In genomic region chr2:61125798-61126197, GRCh38 we compare ENCODE assay signal across 18 cellular contexts. TPM values are rescaled to one million over a fixed set of nuclear protein-coding genes. Genes with fewer than 3 reads are reported as not detected.
DNase-seq lines count a peak whose midpoint lies in the region; ATAC-seq and TF ChIP-seq lines count a peak whose summit lies in the region.
"Had no signal": no experiment of that assay in that cellular context is flagged by ENCODE, and none has a peak within 500 bp of the region (broad histone marks: within the 10 kb centered on the region; RNA-seq: fewer than 3 reads in every experiment).

No MANE protein-coding gene starts in this region.

- DNase-seq in DMS79 treated with DMSO at 0.1 percent for 48 hours (lab: John Stamatoyannopoulos, UW) = peak; percentile 33
- no peak for DNase-seq in MM.1S
- DNase-seq in lower lobe of right lung = no peak
- no peak for DNase-seq in upper lobe of right lung
- DNase-seq in NCI-H1694 (lab: John Stamatoyannopoulos, UW) = no peak
- no peak for DNase-seq in foreskin fibroblast
- DNase-seq: ACHN; AML-193; Caco-2; CD4-positive, alpha-beta T cell; GF-D8; GOT3; H7; HFFc6 had no signal

- no peaks in the 10 kb centered on the region for H3K9me2 ChIP-seq in MM.1S (replicated peaks; ENCODE audit: insufficient read depth, low read length)

- H3K4me1 ChIP-seq in MM.1S (ENCODE audit: low read length) (peaks cover 18% of the 10 kb centered on the region), lower lobe of right lung (no peaks in the 10 kb centered on the region), upper lobe of right lung (no peaks in the 10 kb centered on the region)
- H3K4me1 ChIP-seq: Caco-2 had no signal

- no peaks in the 10 kb centered on the region for H4K20me1 ChIP-seq in MM.1S (ENCODE audit: insufficient read depth, low read length)

- peak overlapping the region; percentile 42 for H3K9ac ChIP-seq in MM.1S (ENCODE audit: low read length)

- no peaks in the 10 kb centered on the region for H3K27me3 ChIP-seq in MM.1S (replicated peaks; ENCODE audit: insufficient read depth, low read length)
- H3K27me3 ChIP-seq in lower lobe of right lung (ENCODE audit: low read depth) = no peaks in the 10 kb centered on the region
- H3K27me3 ChIP-seq in upper lobe of right lung = no peaks in the 10 kb centered on the region

- no peak overlapping the region; the same call in 1 of the 2 replicates for H3K4me3 ChIP-seq in MM.1S (ENCODE audit: low read length)
- H3K4me3 ChIP-seq in lower lobe of right lung = no peak overlapping the region
- no peak overlapping the region for H3K4me3 ChIP-seq in upper lobe of right lung
- no peak overlapping the region for H3K4me3 ChIP-seq in foreskin fibroblast (ENCODE audit: low read depth in 1 of 2, low read length in 2 of 2)

- H3K27ac ChIP-seq in MM.1S (ENCODE audit: low read length) = peak overlapping the region; percentile 82
- H3K27ac ChIP-seq in lower lobe of right lung = no peak overlapping the region
- H3K27ac ChIP-seq in upper lobe of right lung = no peak overlapping the region
- H3K27ac ChIP-seq: C4-2B, HL-60 had no signal

- H3K9me3 ChIP-seq in MM.1S (replicated peaks; ENCODE audit: insufficient read depth, low read length) (no peaks in the 10 kb centered on the region), lower lobe of right lung (peaks cover 4% of the 10 kb centered on the region), upper lobe of right lung (no peaks in the 10 kb centered on the region)
- H3K9me3 ChIP-seq: Caco-2 had no signal

- H3K79me2 ChIP-seq in MM.1S (ENCODE audit: low read length) = no peaks in the 10 kb centered on the region

- TF ChIP-seq CTCF in MM.1S (IDR thresholded peaks at IDR 0.05; ENCODE audit: low read length) (no peak), lower lobe of right lung (IDR thresholded peaks at IDR 0.05) (no peak), upper lobe of right lung (IDR thresholded peaks at IDR 0.05) (no peak), foreskin fibroblast (IDR thresholded peaks at IDR 0.05; ENCODE audit: low read depth, low read length) (no peak)

- peak; percentile 61 to 91 for ATAC-seq in lower lobe of right lung
- peak; percentile 81 for ATAC-seq in upper lobe of right lung
- no peak for ATAC-seq in GM18520 (IDR thresholded peaks at IDR 0.05; ENCODE audit: unreplicated experiment)
- ATAC-seq: HCT116 had no signal

- H3K36me3 ChIP-seq in MM.1S (replicated peaks; ENCODE audit: insufficient read depth, low read length) (no peaks in the 10 kb centered on the region), lower lobe of right lung (peaks cover 4% of the 10 kb centered on the region), upper lobe of right lung (no peaks in the 10 kb centered on the region)

- peaks cover 15% of the 10 kb centered on the region for H3F3A ChIP-seq in MM.1S (ENCODE audit: insufficient read depth, low read length)

- intact Hi-C loops in lower lobe of right lung (cut with DNase I) = no loop called here
- intact Hi-C loops in upper lobe of right lung (cut with DNase I) = no loop called here

- peak overlapping the region; percentile 34 for H3K4me2 ChIP-seq in MM.1S (ENCODE audit: low read depth, low read length)

- H2AFZ ChIP-seq in MM.1S (ENCODE audit: low read length) = no peak overlapping the region

RNA-seq across cellular contexts. Expression of gene C2orf74, which starts 36.2 kb away (rescaled TPM):
- 17.4 TPM for total RNA-seq in lower lobe of right lung
- total RNA-seq in upper lobe of right lung = 15.1 TPM
- total RNA-seq: Caco-2 had no signal
